Comparison of ENCODE assay signal across 8 cellular contexts in genomic region chr19:14402298-14402697, GRCh38. TPM values are rescaled to one million over a fixed set of nuclear protein-coding genes. Genes with fewer than 3 reads are reported as not detected.
DNase-seq lines count a peak whose midpoint lies in the region; ATAC-seq and TF ChIP-seq lines count a peak whose summit lies in the region.
"Not testable (repeated sequence)": the region's sequence is repeated elsewhere in the genome, so short reads cannot be mapped to it uniquely, and the experiment has no call there.

No MANE protein-coding gene starts in this region.

- not testable (repeated sequence) for H3K9ac ChIP-seq in mammary epithelial cell (ENCODE audit: insufficient read depth, low read length)

- H2AFZ ChIP-seq in mammary epithelial cell (ENCODE audit: low read depth, low read length): not testable (repeated sequence)

- not testable (repeated sequence) for BruUV-seq in mammary epithelial cell (replicated peaks; lab: Mats Ljungman, UMichigan)

- ATAC-seq in activated B cell treated with CpG ODN at 0.5 μM for 24 hours (ENCODE audit: low read depth); aorta (ENCODE audit: low FRiP score): not testable (repeated sequence)
- ATAC-seq in psoas muscle: peak in 1 of 4 donors; percentile 18

- not testable (repeated sequence) for H3K27me3 Mint-ChIP-seq in activated B cell treated with CpG ODN at 0.5 μM for 24 hours

- H3K9me3 ChIP-seq in mammary epithelial cell (replicated peaks; ENCODE audit: insufficient read depth, low read length); psoas muscle; aorta (ENCODE audit: control insufficient read depth, low read length): not testable (repeated sequence)

- 84% methylated on average over 7 of the region's 14 CpGs for WGBS in mammary epithelial cell (ENCODE audit: low coverage, missing lambda C conversion rate)
- 64 to 68% (median 67%) methylated on average over 14 of the region's 14 CpGs for WGBS in psoas muscle, 3 donors
- 57 to 59% methylated on average over 14 of the region's 14 CpGs for WGBS in aorta, 2 donors

- peaks cover 26% of the 10 kb centered on the region for H3K4me1 Mint-ChIP-seq in activated B cell treated with CpG ODN at 0.5 μM for 24 hours

- peak; percentile 91 for DNase-seq in GM03348 (ENCODE audit: low spot score)
- DNase-seq in MV-4-11 (lab: John Stamatoyannopoulos, UW): peak; percentile 68
- DNase-seq in activated B cell treated with CpG ODN at 0.5 μM for 24 hours: not testable (repeated sequence)
- peak; percentile 78 for DNase-seq in mammary epithelial cell
- peak; percentile 89 for DNase-seq in fibroblast of pulmonary artery (ENCODE audit: low read depth)
- peak; percentile 47 for DNase-seq in kidney tubule cell (ENCODE audit: low spot score)
- DNase-seq in psoas muscle: peak; percentile 76 to 82
- peak; percentile 90 to 91 for DNase-seq in aorta

- not testable (repeated sequence) for TF ChIP-seq CTCF in activated B cell treated with CpG ODN at 0.5 μM for 24 hours (IDR thresholded peaks at IDR 0.05); mammary epithelial cell (conservative IDR thresholded peaks at IDR 0.05 in 1 of 2, IDR thresholded peaks at IDR 0.05 in 1 of 2; ENCODE audit: extremely low read depth in 1 of 2, insufficient read depth in 1 of 2, low read depth in 1 of 2, low read length in 2 of 2); fibroblast of pulmonary artery (IDR thresholded peaks at IDR 0.05; ENCODE audit: low read length, missing control alignments); psoas muscle (IDR thresholded peaks at IDR 0.05)

- H3K36me3 Mint-ChIP-seq in activated B cell treated with CpG ODN at 0.5 μM for 24 hours (ENCODE audit: low read depth): peaks cover 69% of the 10 kb centered on the region

- not testable (repeated sequence) for H4K20me1 ChIP-seq in mammary epithelial cell (ENCODE audit: insufficient read depth, low read length)

- POLR2A ChIA-PET in activated B cell treated with CpG ODN at 0.5 μM for 24 hours (lab: Charles Lee): interaction anchor here (0.6 to 3.0 kb wide), 5 partner anchors 22 to 194 kb away, joined by 3 to 12 read pairs (median 7); no protein-coding TSS in a partner anchor

- H3K27ac Mint-ChIP-seq in activated B cell treated with CpG ODN at 0.5 μM for 24 hours: peak overlapping the region; percentile 50

- H3K9me3 Mint-ChIP-seq in activated B cell treated with CpG ODN at 0.5 μM for 24 hours: not testable (repeated sequence)

- H3K4me2 ChIP-seq in mammary epithelial cell (ENCODE audit: insufficient read depth, low read depth, low read length): not testable (repeated sequence)

- dilution Hi-C loops in mammary epithelial cell (cut with HindIII; ENCODE audit: low sequenced_read_pairs): not testable (repeated sequence)

- H3K79me2 ChIP-seq in mammary epithelial cell (ENCODE audit: insufficient read depth, low read length): not testable (repeated sequence)

- H3K4me3 ChIP-seq in mammary epithelial cell (replicated peaks in 1 of 3; ENCODE audit: insufficient read depth in 1 of 3, low read depth in 2 of 3, low read length in 3 of 3); fibroblast of pulmonary artery (replicated peaks; ENCODE audit: low read depth, low read length); psoas muscle; aorta (ENCODE audit: low read length in 2 of 2): not testable (repeated sequence)

- H3K27me3 ChIP-seq in mammary epithelial cell (ENCODE audit: insufficient read depth, low read length); psoas muscle (ENCODE audit: insufficient read depth in 3 of 3, low read length in 2 of 3); aorta (ENCODE audit: control insufficient read depth in 1 of 2, insufficient read depth in 2 of 2, low read length in 1 of 2): not testable (repeated sequence)

- intact Hi-C loops in activated B cell treated with CpG ODN at 0.5 μM for 24 hours (cut with micrococcal nuclease); mammary epithelial cell (cut with micrococcal nuclease); psoas muscle (cut with DNase I); aorta (cut with DNase I): not testable (repeated sequence)

- H3K4me3 Mint-ChIP-seq in activated B cell treated with CpG ODN at 0.5 μM for 24 hours: not testable (repeated sequence)

- H3K36me3 ChIP-seq in mammary epithelial cell (ENCODE audit: insufficient read depth, low read length): not testable (repeated sequence)
- H3K36me3 ChIP-seq in psoas muscle (ENCODE audit: insufficient read depth in 1 of 2, low read depth in 1 of 2) (peaks cover 0 to 91% of the 10 kb centered on the region in 2 donors), aorta (ENCODE audit: control insufficient read depth in 1 of 2, insufficient read depth in 2 of 2, low read length in 1 of 2) (peaks cover 0 to 18% of the 10 kb centered on the region in 2 donors)

- peak overlapping the region; percentile 36 for H3K27ac ChIP-seq in mammary epithelial cell (ENCODE audit: insufficient read depth, low read depth, low read length)
- H3K27ac ChIP-seq in psoas muscle; aorta (ENCODE audit: low read depth in 1 of 2, low read length in 2 of 2): not testable (repeated sequence)

- not testable (repeated sequence) for H3K4me1 ChIP-seq in mammary epithelial cell (ENCODE audit: insufficient read depth, low read length); psoas muscle; aorta (ENCODE audit: control insufficient read depth in 1 of 2, insufficient read depth in 2 of 2, low read length in 2 of 2)

- in situ Hi-C loops in mammary epithelial cell (cut with MboI; ENCODE audit: low sequenced_read_pairs in 2 of 2): loop anchor here in 1 of 2 donors (25.0 kb wide), 1 partner anchor 515 kb away; the partner anchor contains the start of gene NANOS3

- CTCF ChIA-PET in activated B cell treated with CpG ODN at 0.5 μM for 24 hours (lab: Charles Lee): interaction anchor here (1.2 to 8.5 kb wide), 3 partner anchors 21 to 266 kb away, joined by 3 to 76 read pairs (median 3); partner anchors contain the start of genes ADGRE5 and ASF1B
- CTCF ChIA-PET in mammary epithelial cell (lab: Charles Lee; ENCODE audit: low non-redundant PET): interaction anchor here (0.8 kb wide), 1 partner anchor 39 kb away, joined by 9 read pairs; no protein-coding TSS in a partner anchor

RNA-seq across cellular contexts. Expression of gene DDX39A, which starts 16.8 kb away (rescaled TPM):
- total RNA-seq in activated B cell treated with CpG ODN at 0.5 μM for 24 hours (210 and 211 TPM in 2 replicates), mammary epithelial cell (10 to 100 TPM; 34.0 to 74.4 TPM), psoas muscle (10 to 100 TPM; 14.8 to 32.4 (median 26.6) TPM), aorta (10 to 100 TPM; 45.0 to 49.5 TPM)
- polyA plus RNA-seq in mammary epithelial cell (108 TPM), psoas muscle (10 to 100 TPM; 38.7 to 93.0 (median 45.3) TPM), aorta (10 to 100 TPM; 28.5 to 98.7 TPM)
- polyA minus RNA-seq in mammary epithelial cell: 67.1 TPM

RNA-seq across cellular contexts. Expression of gene ADGRE5, which starts 21.1 kb away (rescaled TPM):
- total RNA-seq in activated B cell treated with CpG ODN at 0.5 μM for 24 hours (129 and 135 TPM in 2 replicates), mammary epithelial cell (10 to 100 TPM; 19.3 to 35.4 TPM), psoas muscle (10 to 100 TPM; 20.8 to 57.6 (median 40.1) TPM), aorta (100 to 1,000 TPM; 158 to 337 TPM)
- polyA plus RNA-seq in mammary epithelial cell (17.5 TPM), psoas muscle (10 to 100 TPM; 15.6 to 40.2 (median 28.5) TPM), aorta (10 to 100 TPM; 38.6 to 92.7 TPM)
- polyA minus RNA-seq in mammary epithelial cell: 26.7 TPM

RNA-seq across cellular contexts. Expression of gene PKN1, which starts 30.8 kb away (rescaled TPM):
- total RNA-seq in activated B cell treated with CpG ODN at 0.5 μM for 24 hours: 139 and 159 TPM in 2 replicates
- total RNA-seq in mammary epithelial cell: 10 to 100 TPM; 26.3 to 43.3 TPM
- 8.3 TPM for polyA plus RNA-seq in mammary epithelial cell
- 14.9 TPM for polyA minus RNA-seq in mammary epithelial cell
- total RNA-seq in psoas muscle: 100 to 1,000 TPM in 2 of 4 donors, 10 to 100 TPM in 2; 61.1 to 136 (median 102) TPM
- 10 to 100 TPM; 40.7 to 69.2 (median 62.9) TPM for polyA plus RNA-seq in psoas muscle
- 100 to 1,000 TPM; 106 to 112 TPM for total RNA-seq in aorta
- polyA plus RNA-seq in aorta: 10 to 100 TPM; 38.7 to 68.1 TPM
